ENCODE assay signal across 16 cellular contexts in genomic region chr2:190842606-190843104, GRCh38. TPM values are rescaled to one million over a fixed set of nuclear protein-coding genes. Genes with fewer than 3 reads are reported as not detected.
A peak's percentile ranks its signal among the peaks of the same experiment; 100 is the strongest.
DNase-seq lines count a peak whose midpoint lies in the region; ATAC-seq and TF ChIP-seq lines count a peak whose summit lies in the region.
"Had no signal": no experiment of that assay in that cellular context is flagged by ENCODE, and none has a peak within 500 bp of the region (broad histone marks: within the 10 kb centered on the region; RNA-seq: fewer than 3 reads in every experiment).

No MANE protein-coding gene starts in this region.

- no peaks in the 10 kb centered on the region for H3K27me3 Mint-ChIP-seq in stimulated activated naive CD8-positive, alpha-beta T cell treated with anti-CD3 and anti-CD28 coated beads, Interleukin-15, Interleukin-2, amounts not matched to agents 100 ng/mL and 50 ng/mL, for 24 hours
- H3K27me3 Mint-ChIP-seq in activated T-helper 1 cell treated with anti-CD3 and anti-CD28 coated beads, Interleukin-12 subunit alpha, Interleukin-12 subunit beta, Interleukin-2, Interleukin-4 antibody, amounts not matched to agents 30 ng/mL and 10 ng/mL and 1 ng/mL, durations not matched to agents 14 hours and 24 hours and 36 hours (ENCODE audit: insufficient read depth) = no peaks in the 10 kb centered on the region
- no peaks in the 10 kb centered on the region for H3K27me3 Mint-ChIP-seq in stimulated activated memory B cell treated with anti-CD40 and anti-IgM and Interleukin-4, amounts not matched to agents 10 μg/mL and 1 μg/mL and 100 μg/mL, for 72 hours

- H3K27ac Mint-ChIP-seq in stimulated activated naive CD8-positive, alpha-beta T cell treated with anti-CD3 and anti-CD28 coated beads, Interleukin-15, Interleukin-2, amounts not matched to agents 100 ng/mL and 50 ng/mL, for 24 hours = peak overlapping the region; percentile 71
- peak overlapping the region; percentile 26 for H3K27ac Mint-ChIP-seq in activated T-helper 1 cell treated with anti-CD3 and anti-CD28 coated beads, Interleukin-12 subunit alpha, Interleukin-12 subunit beta, Interleukin-2, Interleukin-4 antibody, amounts not matched to agents 30 ng/mL and 10 ng/mL and 1 ng/mL, durations not matched to agents 14 hours and 24 hours and 36 hours
- no peak overlapping the region for H3K27ac Mint-ChIP-seq in stimulated activated memory B cell treated with anti-CD40 and anti-IgM and Interleukin-4, amounts not matched to agents 10 μg/mL and 1 μg/mL and 100 μg/mL, for 72 hours
- H3K27ac Mint-ChIP-seq: CD8-positive, alpha-beta T cell; HFFc6 had no signal

- intact Hi-C loops in activated T-helper 1 cell treated with anti-CD3 and anti-CD28 coated beads, Interleukin-12 subunit alpha, Interleukin-12 subunit beta, Interleukin-2, Interleukin-4 antibody, amounts not matched to agents 30 ng/mL and 10 ng/mL and 1 ng/mL, durations not matched to agents 14 hours and 24 hours and 36 hours (cut with micrococcal nuclease) = loop anchor here (5.0 kb wide), 1 partner anchor 195 kb away; the partner anchor contains the start of gene NAB1

- H3K4me1 ChIP-seq in foreskin keratinocyte = peaks cover 51% of the 10 kb centered on the region

- DNase-seq in stimulated activated naive CD8-positive, alpha-beta T cell treated with anti-CD3 and anti-CD28 coated beads, Interleukin-15, Interleukin-2, amounts not matched to agents 100 U/mL and 50 U/mL, for 24 hours = no peak
- no peak for DNase-seq in activated T-helper 1 cell treated with anti-CD3 and anti-CD28 coated beads, Interleukin-12 subunit alpha, Interleukin-12 subunit beta, Interleukin-2, Interleukin-4 antibody, amounts not matched to agents 30 ng/mL and 10 ng/mL and 1 ng/mL, durations not matched to agents 14 hours and 24 hours and 36 hours (ENCODE audit: low spot score)
- DNase-seq in foreskin keratinocyte (no peak), GM03348 (ENCODE audit: low spot score) (no peak)
- DNase-seq: CD8-positive, alpha-beta T cell; DMS79 treated with DMSO at 0.1 percent for 48 hours; GDM1; HFFc6; NCI-H1417; NCI-H1930; NCI-H2171; NCI-H774; SHP77 treated with DMSO at 0.1 percent for 48 hours had no signal

- H3K36me3 Mint-ChIP-seq in stimulated activated naive CD8-positive, alpha-beta T cell treated with anti-CD3 and anti-CD28 coated beads, Interleukin-15, Interleukin-2, amounts not matched to agents 100 ng/mL and 50 ng/mL, for 24 hours (ENCODE audit: low read depth) = peaks cover 15% of the 10 kb centered on the region
- H3K36me3 Mint-ChIP-seq in activated T-helper 1 cell treated with anti-CD3 and anti-CD28 coated beads, Interleukin-12 subunit alpha, Interleukin-12 subunit beta, Interleukin-2, Interleukin-4 antibody, amounts not matched to agents 30 ng/mL and 10 ng/mL and 1 ng/mL, durations not matched to agents 14 hours and 24 hours and 36 hours (ENCODE audit: low read depth) = peaks cover 5% of the 10 kb centered on the region
- peaks cover 19% of the 10 kb centered on the region for H3K36me3 Mint-ChIP-seq in stimulated activated memory B cell treated with anti-CD40 and anti-IgM and Interleukin-4, amounts not matched to agents 10 μg/mL and 1 μg/mL and 100 μg/mL, for 72 hours

- ATAC-seq in stimulated activated naive CD8-positive, alpha-beta T cell treated with anti-CD3 and anti-CD28 coated beads, Interleukin-15, Interleukin-2, amounts not matched to agents 100 U/mL and 50 U/mL, for 24 hours = no peak
- ATAC-seq in foreskin keratinocyte (no peak), HG02678 (IDR thresholded peaks at IDR 0.05; ENCODE audit: unreplicated experiment) (no peak)
- ATAC-seq in stimulated activated memory B cell treated with anti-CD40 and anti-IgM and Interleukin-4, amounts not matched to agents 10 μg/mL and 1 μg/mL and 100 μg/mL, for 72 hours = no peak
- ATAC-seq: CD8-positive, alpha-beta T cell had no signal

- TF ChIP-seq CTCF in foreskin keratinocyte (conservative IDR thresholded peaks at IDR 0.05) = no peak

- H3K4me1 Mint-ChIP-seq in stimulated activated naive CD8-positive, alpha-beta T cell treated with anti-CD3 and anti-CD28 coated beads, Interleukin-15, Interleukin-2, amounts not matched to agents 100 ng/mL and 50 ng/mL, for 24 hours (ENCODE audit: low read depth) = peaks cover 21% of the 10 kb centered on the region
- peaks cover 24% of the 10 kb centered on the region for H3K4me1 Mint-ChIP-seq in activated T-helper 1 cell treated with anti-CD3 and anti-CD28 coated beads, Interleukin-12 subunit alpha, Interleukin-12 subunit beta, Interleukin-2, Interleukin-4 antibody, amounts not matched to agents 30 ng/mL and 10 ng/mL and 1 ng/mL, durations not matched to agents 14 hours and 24 hours and 36 hours (ENCODE audit: low read depth)
- H3K4me1 Mint-ChIP-seq in stimulated activated memory B cell treated with anti-CD40 and anti-IgM and Interleukin-4, amounts not matched to agents 10 μg/mL and 1 μg/mL and 100 μg/mL, for 72 hours = peaks cover 6% of the 10 kb centered on the region

- H3K27me3 ChIP-seq in foreskin keratinocyte = no peaks in the 10 kb centered on the region

- H3K4me3 Mint-ChIP-seq in stimulated activated naive CD8-positive, alpha-beta T cell treated with anti-CD3 and anti-CD28 coated beads, Interleukin-15, Interleukin-2, amounts not matched to agents 100 ng/mL and 50 ng/mL, for 24 hours = no peak overlapping the region
- H3K4me3 Mint-ChIP-seq in activated T-helper 1 cell treated with anti-CD3 and anti-CD28 coated beads, Interleukin-12 subunit alpha, Interleukin-12 subunit beta, Interleukin-2, Interleukin-4 antibody, amounts not matched to agents 30 ng/mL and 10 ng/mL and 1 ng/mL, durations not matched to agents 14 hours and 24 hours and 36 hours = no peak overlapping the region
- H3K4me3 Mint-ChIP-seq in stimulated activated memory B cell treated with anti-CD40 and anti-IgM and Interleukin-4, amounts not matched to agents 10 μg/mL and 1 μg/mL and 100 μg/mL, for 72 hours = no peak overlapping the region
- H3K4me3 Mint-ChIP-seq: CD8-positive, alpha-beta T cell; HFFc6 had no signal

- H3K27ac ChIP-seq in foreskin keratinocyte = peak overlapping the region; percentile 98

- H3K9me3 Mint-ChIP-seq in stimulated activated naive CD8-positive, alpha-beta T cell treated with anti-CD3 and anti-CD28 coated beads, Interleukin-15, Interleukin-2, amounts not matched to agents 100 ng/mL and 50 ng/mL, for 24 hours = no peaks in the 10 kb centered on the region
- H3K9me3 Mint-ChIP-seq in activated T-helper 1 cell treated with anti-CD3 and anti-CD28 coated beads, Interleukin-12 subunit alpha, Interleukin-12 subunit beta, Interleukin-2, Interleukin-4 antibody, amounts not matched to agents 30 ng/mL and 10 ng/mL and 1 ng/mL, durations not matched to agents 14 hours and 24 hours and 36 hours = no peaks in the 10 kb centered on the region
- H3K9me3 Mint-ChIP-seq in stimulated activated memory B cell treated with anti-CD40 and anti-IgM and Interleukin-4, amounts not matched to agents 10 μg/mL and 1 μg/mL and 100 μg/mL, for 72 hours = no peaks in the 10 kb centered on the region
- H3K9me3 Mint-ChIP-seq: CD8-positive, alpha-beta T cell; HFFc6 had no signal

RNA-seq across cellular contexts. Expression of gene GLS, which starts 38.0 kb away (rescaled TPM):
- 220 and 237 TPM in 2 replicates for total RNA-seq in activated T-helper 1 cell treated with anti-CD3 and anti-CD28 coated beads, Interleukin-12 subunit alpha, Interleukin-12 subunit beta, Interleukin-2, Interleukin-4 antibody, amounts not matched to agents 30 ng/mL and 10 ng/mL and 1 ng/mL, durations not matched to agents 14 hours and 24 hours and 36 hours
- 75.9 and 94.3 TPM in 2 replicates for total RNA-seq in foreskin keratinocyte
- 15.7 and 17.1 TPM in 2 replicates for polyA plus RNA-seq in foreskin keratinocyte
